ENCODE assay signal across 8 cellular contexts in genomic region chr1:112390335-112390734, GRCh38. TPM values are rescaled to one million over a fixed set of nuclear protein-coding genes. Genes with fewer than 3 reads are reported as not detected.
A peak's percentile ranks its signal among the peaks of the same experiment; 100 is the strongest.
DNase-seq lines count a peak whose midpoint lies in the region; ATAC-seq, FAIRE-seq and TF ChIP-seq lines count a peak whose summit lies in the region.
"Not testable (repeated sequence)": the region's sequence is repeated elsewhere in the genome, so short reads cannot be mapped to it uniquely, and the experiment has no call there.

No MANE protein-coding gene starts in this region.

- POLR2A ChIA-PET in endothelial cell of umbilical vein (lab: Charles Lee), result interaction anchor here (0.9 kb wide), 1 partner anchor 325 kb away, joined by 4 read pairs; the partner anchor contains the start of gene PPM1J

- H3K27me3 ChIP-seq in GM23248 (replicated peaks; ENCODE audit: insufficient read depth); endothelial cell of umbilical vein (ENCODE audit: control insufficient read depth in 2 of 2, insufficient read depth in 2 of 2, low read length in 2 of 2); keratinocyte (ENCODE audit: control insufficient read depth, extremely low read depth, insufficient read depth, low read length); smooth muscle cell (ENCODE audit: low read depth); vagina: not testable (repeated sequence)

- H3K27ac Mint-ChIP-seq in activated T-helper 17 cell treated with anti-CD3 and anti-CD28 coated beads, Interleukin-2, amount 50 U/mL, for 72 hours, result peak overlapping the region; percentile 69
- H3K27ac Mint-ChIP-seq in nephron, result peak overlapping the region in 1 of 3 experiments; percentile 86

- not testable (repeated sequence) for H3K36me3 ChIP-seq in GM23248 (ENCODE audit: low read depth); endothelial cell of umbilical vein (ENCODE audit: control insufficient read depth in 2 of 2, extremely low read depth in 1 of 2, insufficient read depth in 2 of 2, low read length in 2 of 2); keratinocyte (ENCODE audit: control insufficient read depth in 2 of 2, extremely low read depth in 1 of 2, insufficient read depth in 2 of 2, low read length in 2 of 2); smooth muscle cell (ENCODE audit: low read depth); vagina

- H3K27me3 Mint-ChIP-seq in activated T-helper 17 cell treated with anti-CD3 and anti-CD28 coated beads, Interleukin-2, amount 50 U/mL, for 72 hours, result peaks cover 14% of the 10 kb centered on the region
- not testable (repeated sequence) for H3K27me3 Mint-ChIP-seq in nephron (ENCODE audit: low read depth)

- H3K27ac ChIP-seq in GM23248; smooth muscle cell (ENCODE audit: low read depth): not testable (repeated sequence)
- H3K27ac ChIP-seq in endothelial cell of umbilical vein (ENCODE audit: insufficient read depth, low read depth, low read length) (peak overlapping the region; percentile 100), keratinocyte (ENCODE audit: control insufficient read depth, insufficient read depth, low read length) (peak overlapping the region; percentile 30), vagina (peak overlapping the region; percentile 96)

- dilution Hi-C loops in endothelial cell of umbilical vein (cut with MboI; ENCODE audit: extremely low pct_ligation_motif_present, low sequenced_read_pairs); keratinocyte (cut with MboI; ENCODE audit: extremely low pct_ligation_motif_present, low sequenced_read_pairs): not testable (repeated sequence)

- not testable (repeated sequence) for H3K9me3 ChIP-seq in GM23248 (ENCODE audit: low read depth); endothelial cell of umbilical vein (replicated peaks; ENCODE audit: control insufficient read depth, insufficient read depth, low read length); keratinocyte (ENCODE audit: control insufficient read depth, low read depth, low read length); smooth muscle cell (replicated peaks; ENCODE audit: low read depth); vagina

- H3K9me2 ChIP-seq in GM23248 (ENCODE audit: insufficient read depth), result not testable (repeated sequence)

- H4K20me1 ChIP-seq in GM23248 (ENCODE audit: insufficient read depth); endothelial cell of umbilical vein (replicated peaks; ENCODE audit: control insufficient read depth, extremely low read depth, insufficient read depth, low read length); keratinocyte (ENCODE audit: control insufficient read depth, extremely low read depth, insufficient read depth, low read length); smooth muscle cell (ENCODE audit: low read depth): not testable (repeated sequence)

- H3K9me1 ChIP-seq in endothelial cell of umbilical vein (replicated peaks; ENCODE audit: control insufficient read depth, extremely low read depth, insufficient read depth, low read length); keratinocyte (ENCODE audit: control insufficient read depth, extremely low read depth, insufficient read depth, low read length): not testable (repeated sequence)

- H3K9me3 Mint-ChIP-seq in activated T-helper 17 cell treated with anti-CD3 and anti-CD28 coated beads, Interleukin-2, amount 50 U/mL, for 72 hours; nephron: not testable (repeated sequence)

- in situ Hi-C loops in GM23248 (cut with MboI), result loop anchor here (10.0 kb wide), 2 partner anchors 74 to 224 kb away; partner anchors contain the start of genes CAPZA1 and ST7L

- peak overlapping the region; percentile 64 for H3K9ac ChIP-seq in GM23248
- peak overlapping the region; percentile 75 for H3K9ac ChIP-seq in endothelial cell of umbilical vein (replicated peaks; ENCODE audit: extremely low read depth, insufficient read depth, low read length)
- H3K9ac ChIP-seq in keratinocyte (ENCODE audit: control insufficient read depth, extremely low read depth, insufficient read depth, low read length), result peak overlapping the region; percentile 67
- not testable (repeated sequence) for H3K9ac ChIP-seq in smooth muscle cell (ENCODE audit: low read depth)

- CTCF ChIA-PET in endothelial cell of umbilical vein (lab: Charles Lee), result interaction anchor here (1.0 to 4.7 kb wide), 26 partner anchors 20 to 325 kb away, joined by 3 to 89 read pairs (median 6); partner anchors contain the start of genes MOV10 and PPM1J

- H3K4me1 Mint-ChIP-seq in activated T-helper 17 cell treated with anti-CD3 and anti-CD28 coated beads, Interleukin-2, amount 50 U/mL, for 72 hours, result peaks cover 14% of the 10 kb centered on the region
- peaks cover 26% of the 10 kb centered on the region for H3K4me1 Mint-ChIP-seq in nephron

- TF ChIP-seq CTCF in endothelial cell of umbilical vein (IDR thresholded peaks at IDR 0.05; ENCODE audit: extremely low read depth in 1 of 2, insufficient read depth in 1 of 2, low read depth in 1 of 2, low read length in 2 of 2); keratinocyte (optimal IDR thresholded peaks at IDR 0.05 in 1 of 3, IDR thresholded peaks at IDR 0.05 in 1 of 3, conservative IDR thresholded peaks at IDR 0.05 in 1 of 3; ENCODE audit: extremely low read depth in 1 of 3, insufficient read depth in 2 of 3, low read length in 3 of 3); nephron (IDR thresholded peaks at IDR 0.05; ENCODE audit: unreplicated experiment in 3 of 3); smooth muscle cell (IDR thresholded peaks at IDR 0.05; ENCODE audit: borderline replicate concordance, insufficient read depth, poor library complexity, severe bottlenecking); vagina (IDR thresholded peaks at IDR 0.05): not testable (repeated sequence)

- ATAC-seq in activated T-helper 17 cell treated with anti-CD3 and anti-CD28 coated beads, Interleukin-2, amount 50 U/mL, for 72 hours (replicated peaks), result not testable (repeated sequence)

- not testable (repeated sequence) for DNase-seq in GM23248; endothelial cell of umbilical vein (ENCODE audit: low read depth, low spot score); keratinocyte (ENCODE audit: low read depth, low spot score); smooth muscle cell (lab: John Stamatoyannopoulos, UW; ENCODE audit: unreplicated experiment); vagina (ENCODE audit: extremely low spot score in 2 of 2)
- DNase-seq in OCI-M1 (lab: John Stamatoyannopoulos, UW), result peak; percentile 30

- 44 to 46% methylated on average over 15 of the region's 15 CpGs for WGBS in GM23248 (ENCODE audit: low coverage in 1 of 2, low lambda C conversion rate in 2 of 2, missing lambda C conversion rate in 2 of 2), 2 experiments
- 82% methylated on average over 15 of the region's 15 CpGs for WGBS in smooth muscle cell (ENCODE audit: low lambda C conversion rate)

- H3K4me3 ChIP-seq in GM23248 (peak overlapping the region; percentile 73), keratinocyte (ENCODE audit: control insufficient read depth in 2 of 3, extremely low read depth in 1 of 3, insufficient read depth in 2 of 3, low read depth in 1 of 3, low read length in 3 of 3) (peak overlapping the region; percentile 28 to 75 (median 73)), vagina (peak overlapping the region; percentile 41 to 47)
- not testable (repeated sequence) for H3K4me3 ChIP-seq in endothelial cell of umbilical vein (replicated peaks in 1 of 3; ENCODE audit: insufficient read depth in 1 of 3, low read depth in 1 of 3, low read length in 3 of 3); smooth muscle cell

- intact Hi-C loops in endothelial cell of umbilical vein (cut with micrococcal nuclease) (loop anchor here (2.0 to 5.0 kb wide), 3 partner anchors 316 to 682 kb away; partner anchors contain the start of genes LRIG2, RHOC and SLC16A1), vagina (cut with DNase I) (loop anchor here (5.0 kb wide), 1 partner anchor 317 kb away; the partner anchor contains the start of gene RHOC)

- not testable (repeated sequence) for FAIRE-seq in endothelial cell of umbilical vein (lab: Jason Lieb, UNC); keratinocyte (lab: Jason Lieb, UNC)

- not testable (repeated sequence) for H3K36me3 Mint-ChIP-seq in activated T-helper 17 cell treated with anti-CD3 and anti-CD28 coated beads, Interleukin-2, amount 50 U/mL, for 72 hours (ENCODE audit: low read depth); nephron (ENCODE audit: low read depth)

- not testable (repeated sequence) for BruUV-seq in endothelial cell of umbilical vein (replicated peaks; lab: Mats Ljungman, UMichigan)

- H3K4me1 ChIP-seq in GM23248 (ENCODE audit: insufficient read depth) (peaks cover 39% of the 10 kb centered on the region), endothelial cell of umbilical vein (ENCODE audit: control insufficient read depth, extremely low read depth, insufficient read depth, low read length) (peaks cover 70% of the 10 kb centered on the region), keratinocyte (ENCODE audit: control insufficient read depth, extremely low read depth, insufficient read depth, low read length) (peaks cover 33% of the 10 kb centered on the region), vagina (peaks cover 40% of the 10 kb centered on the region)
- H3K4me1 ChIP-seq in smooth muscle cell (ENCODE audit: low read depth), result not testable (repeated sequence)

- H3F3A ChIP-seq in GM23248 (ENCODE audit: insufficient read depth) (peaks cover 32% of the 10 kb centered on the region), smooth muscle cell (ENCODE audit: low read depth) (peaks cover 19% of the 10 kb centered on the region)

- peaks cover 16% of the 10 kb centered on the region for H3K79me2 ChIP-seq in GM23248 (ENCODE audit: insufficient read depth)
- peaks cover 25% of the 10 kb centered on the region for H3K79me2 ChIP-seq in endothelial cell of umbilical vein (ENCODE audit: control insufficient read depth, insufficient read depth, low read length)
- not testable (repeated sequence) for H3K79me2 ChIP-seq in keratinocyte (ENCODE audit: control insufficient read depth, insufficient read depth, low read length); smooth muscle cell (ENCODE audit: low read depth)

- H2AFZ ChIP-seq in GM23248 (peak overlapping the region; percentile 94), keratinocyte (ENCODE audit: control insufficient read depth, low read length) (peak overlapping the region; percentile 80)
- not testable (repeated sequence) for H2AFZ ChIP-seq in endothelial cell of umbilical vein (ENCODE audit: low read depth, low read length); smooth muscle cell (ENCODE audit: low read depth)

- H3K4me3 Mint-ChIP-seq in activated T-helper 17 cell treated with anti-CD3 and anti-CD28 coated beads, Interleukin-2, amount 50 U/mL, for 72 hours, result peak overlapping the region; percentile 93
- H3K4me3 Mint-ChIP-seq in nephron, result peak overlapping the region in 2 of 3 experiments; percentile 11 to 15

- TF ChIP-seq POLR2A in endothelial cell of umbilical vein (IDR thresholded peaks at IDR 0.05; ENCODE audit: low read depth, low read length); vagina (IDR thresholded peaks at IDR 0.05): not testable (repeated sequence)

- H3K4me2 ChIP-seq in GM23248 (ENCODE audit: unreplicated experiment) (peak overlapping the region; percentile 92), keratinocyte (ENCODE audit: control insufficient read depth, extremely low read depth, insufficient read depth, low read depth, low read length) (peak overlapping the region; percentile 97), smooth muscle cell (peak overlapping the region; percentile 93)
- not testable (repeated sequence) for H3K4me2 ChIP-seq in endothelial cell of umbilical vein (ENCODE audit: insufficient read depth, low read length)

RNA-seq across cellular contexts. Expression of gene CTTNBP2NL, which starts 5.7 kb away (rescaled TPM):
- 19.2 and 24.3 TPM in 2 replicates for total RNA-seq in GM23248 (2014; rRNA removed; shearing (Covaris generic))
- polyA plus RNA-seq in GM23248 (2016; fragmentation: Nextera tagmentation; extraction: Ambion mirVana) (32.9 and 38.4 TPM in 2 replicates), endothelial cell of umbilical vein (20.4 and 21.5 TPM in 2 replicates), keratinocyte (16.3 to 20.2 TPM (median 19.1 TPM) in 3 replicates), smooth muscle cell (10.4 and 24.5 TPM in 2 replicates)
- 1 to 10 TPM; 4.0 to 7.2 TPM for total RNA-seq in activated T-helper 17 cell treated with anti-CD3 and anti-CD28 coated beads, Interleukin-2, amount 50 U/mL, for 72 hours
- total RNA-seq in endothelial cell of umbilical vein (94.4 and 96.4 TPM in 2 replicates), smooth muscle cell (19.7 and 22.0 TPM in 2 replicates), vagina (24.8 TPM)
- polyA plus RNA-seq in endothelial cell of umbilical vein (2011; cell fraction: cytosol; rRNA removed), result 15.9 and 18.5 TPM in 2 replicates
- polyA plus RNA-seq in endothelial cell of umbilical vein (2011; cell fraction: nucleus; rRNA removed), result 34.4 and 39.8 TPM in 2 replicates
- polyA plus RNA-seq in endothelial cell of umbilical vein (2012), result 35.1 and 46.6 TPM in 2 replicates
- polyA minus RNA-seq in endothelial cell of umbilical vein (71.0 and 82.9 TPM in 2 replicates), keratinocyte (11.0 to 38.9 TPM (median 27.5 TPM) in 3 replicates)
- 5.3 TPM for polyA minus RNA-seq in endothelial cell of umbilical vein (2011; cell fraction: cytosol; rRNA and poly(A)+ RNA removed)
- 75.0 and 91.5 TPM in 2 replicates for polyA minus RNA-seq in endothelial cell of umbilical vein (2011; cell fraction: nucleus; rRNA and poly(A)+ RNA removed)
- 42.5 TPM for polyA plus RNA-seq in keratinocyte (2011; ENCODE audit: low read depth)
- 10.5 and 15.9 TPM in 2 replicates for polyA plus RNA-seq in keratinocyte (2011; cell fraction: cytosol; rRNA removed)
- 21.5 and 24.5 TPM in 2 replicates for polyA plus RNA-seq in keratinocyte (2011; cell fraction: nucleus; rRNA removed)
- 17.6 and 18.6 TPM in 2 replicates for polyA plus RNA-seq in keratinocyte (2012; ENCODE audit: low replicate concordance)
- polyA minus RNA-seq in keratinocyte (2011; cell fraction: cytosol; rRNA and poly(A)+ RNA removed), result 16.9 TPM
- polyA minus RNA-seq in keratinocyte (2011; cell fraction: nucleus; rRNA and poly(A)+ RNA removed), result 20.2 and 40.7 TPM in 2 replicates
